Comparison of ENCODE assay signal across 15 cellular contexts in genomic region chr2:27053776-27054175, GRCh38. TPM values are rescaled to one million over a fixed set of nuclear protein-coding genes. Genes with fewer than 3 reads are reported as not detected.
DNase-seq lines count a peak whose midpoint lies in the region; TF ChIP-seq lines count a peak whose summit lies in the region.
"Had no signal": no experiment of that assay in that cellular context is flagged by ENCODE, and none has a peak within 500 bp of the region (broad histone marks: within the 10 kb centered on the region; RNA-seq: fewer than 3 reads in every experiment).

No MANE protein-coding gene starts in this region.

- H3K4me2 ChIP-seq in H9 (ENCODE audit: insufficient read depth, insufficient read length, low read length) (no peak overlapping the region), neural progenitor cell (no peak overlapping the region)

- peaks cover 4% of the 10 kb centered on the region; the same call in 1 of the 2 replicates for H3K4me1 ChIP-seq in H9 (ENCODE audit: insufficient read depth, low read length)
- H3K4me1 ChIP-seq in endodermal cell (ENCODE audit: control insufficient read depth, insufficient read depth, low read length), result peaks cover 14% of the 10 kb centered on the region
- peaks cover 5% of the 10 kb centered on the region for H3K4me1 ChIP-seq in neural progenitor cell
- H3K4me1 ChIP-seq in SJCRH30, result no peaks in the 10 kb centered on the region; the same call in 1 of the 2 replicates
- 0 out of 2 replicates have a peak, but pooled peaks cover 6% of the 10 kb centered on the region for H3K4me1 ChIP-seq in Caco-2

- no peak overlapping the region for H2BK20ac ChIP-seq in H9 (ENCODE audit: low read depth, low read length, poor library complexity, severe bottlenecking)

- no peak overlapping the region for H3K4me3 ChIP-seq in endodermal cell (ENCODE audit: low read length)
- no peak overlapping the region for H3K4me3 ChIP-seq in neural progenitor cell
- H3K4me3 ChIP-seq in SJCRH30, result no peak overlapping the region
- no peak overlapping the region for H3K4me3 ChIP-seq in Caco-2 (ENCODE audit: low read depth, low read length)
- H3K4me3 ChIP-seq: GM23248, K562 had no signal

- H4K8ac ChIP-seq in H9 (replicated peaks; ENCODE audit: insufficient read length, low read depth, low read length), result no peak overlapping the region

- H2AK5ac ChIP-seq in H9 (ENCODE audit: insufficient read length, low read length), result no peak overlapping the region

- no peak overlapping the region for H2BK120ac ChIP-seq in H9 (ENCODE audit: low read depth, low read length, poor library complexity, severe bottlenecking)

- H4K91ac ChIP-seq in H9 (ENCODE audit: insufficient read length, low read depth, low read length), result no peak overlapping the region

- TF ChIP-seq CTCF in H9 (conservative IDR thresholded peaks at IDR 0.05) (no peak), endodermal cell (conservative IDR thresholded peaks at IDR 0.05) (no peak), neural progenitor cell (IDR thresholded peaks at IDR 0.05) (no peak), Caco-2 (IDR thresholded peaks at IDR 0.05; ENCODE audit: insufficient read depth in 1 of 2, low read depth in 1 of 2, low read length in 1 of 2, severe bottlenecking in 1 of 2, unreplicated experiment in 1 of 2) (no peak)

- no peak overlapping the region for H3K23ac ChIP-seq in H9 (ENCODE audit: insufficient read length, low read depth, low read length)

- WGBS in H9 (ENCODE audit: extremely low coverage, insufficient read length, low lambda C conversion rate), result no CpG with 5 or more reads among the region's 8 CpGs
- 79 to 100% methylated on average over 2 to 8 of the region's 8 CpGs for WGBS in endodermal cell (ENCODE audit: insufficient coverage in 1 of 2, insufficient read length in 1 of 2), 2 experiments

- H3K14ac ChIP-seq in H9 (ENCODE audit: insufficient read depth, low read length), result no peak overlapping the region

- no peak overlapping the region for H3K4ac ChIP-seq in H9 (ENCODE audit: low read depth, low read length)

- DNase-seq in T-helper 2 cell treated with Interferon-gamma antibody and Interleukin-4, amounts not matched to agents 5 μg/mL and 100 μg/mL, for 36 hours (ENCODE audit: low spot score), result no peak
- no peak for DNase-seq in T-helper 2 cell
- DNase-seq in H9, result no peak
- no peak for DNase-seq in endodermal cell
- DNase-seq in neural progenitor cell (ENCODE audit: low spot score), result no peak
- no peak for DNase-seq in SJCRH30
- no peak for DNase-seq in HuH-7.5 (ENCODE audit: low spot score)
- no peak for DNase-seq in Caco-2
- DNase-seq: 8988T, GDM1, GM23248, NCI-H1436, NCI-H2029, NCI-H774 had no signal

- no peaks in the 10 kb centered on the region for H3K79me2 ChIP-seq in H9 (ENCODE audit: insufficient read depth, low read length)
- H3K79me2 ChIP-seq in neural progenitor cell (ENCODE audit: low read depth), result peaks cover 3% of the 10 kb centered on the region

- peaks cover 42% of the 10 kb centered on the region for H3K36me3 ChIP-seq in endodermal cell (ENCODE audit: control insufficient read depth, insufficient read depth, low read length)
- H3K36me3 ChIP-seq in neural progenitor cell, result no peaks in the 10 kb centered on the region
- H3K36me3 ChIP-seq in SJCRH30, result peaks cover 21% of the 10 kb centered on the region
- no peaks in the 10 kb centered on the region for H3K36me3 ChIP-seq in Caco-2 (ENCODE audit: control insufficient read depth, insufficient read depth, low read length)

- H2BK12ac ChIP-seq in H9 (ENCODE audit: insufficient read length, low read depth, low read length), result no peak overlapping the region

- no peak overlapping the region for H3K56ac ChIP-seq in H9 (ENCODE audit: insufficient read length, low read depth, low read length)

- no peaks in the 10 kb centered on the region for H3K79me1 ChIP-seq in H9 (ENCODE audit: insufficient read depth, low read depth, low read length, poor library complexity, severe bottlenecking)

- H3K23me2 ChIP-seq in H9 (ENCODE audit: insufficient read length, low read depth, low read length, poor library complexity, severe bottlenecking), result peaks cover 10% of the 10 kb centered on the region

- no peak overlapping the region for H3K27ac Mint-ChIP-seq in T-helper 2 cell treated with Interferon-gamma antibody and Interleukin-4, amounts not matched to agents 5 μg/mL and 100 μg/mL, for 36 hours
- H3K27ac Mint-ChIP-seq in H9 (no peak overlapping the region), endodermal cell (peak overlapping the region; percentile 48), neural progenitor cell (no peak overlapping the region), Caco-2 (ENCODE audit: unreplicated experiment) (no peak overlapping the region)

- H4K20me1 ChIP-seq in H9 (ENCODE audit: control insufficient read depth, insufficient read depth, insufficient read length) (no peaks in the 10 kb centered on the region), neural progenitor cell (ENCODE audit: low read depth) (no peaks in the 10 kb centered on the region)

- peaks cover 27% of the 10 kb centered on the region for H3F3A ChIP-seq in neural progenitor cell (ENCODE audit: low read depth)

- no TSS peak for BruUV-seq in Caco-2 (replicated peaks; lab: Mats Ljungman, UMichigan)

- H3K4me1 Mint-ChIP-seq in T-helper 2 cell treated with Interferon-gamma antibody and Interleukin-4, amounts not matched to agents 5 μg/mL and 100 μg/mL, for 36 hours (ENCODE audit: low read depth), result peaks cover 26% of the 10 kb centered on the region
- H3K4me1 Mint-ChIP-seq in H9 (peaks cover 10 to 14% of the 10 kb centered on the region in 2 experiments), endodermal cell (peaks cover 24% of the 10 kb centered on the region), neural progenitor cell (peaks cover 28% of the 10 kb centered on the region), Caco-2 (ENCODE audit: low read depth, unreplicated experiment) (peaks cover 31% of the 10 kb centered on the region)

- H3K18ac ChIP-seq in H9 (ENCODE audit: insufficient read length, low read depth, low read length), result no peak overlapping the region

- POLR2A ChIA-PET in Caco-2 (lab: Charles Lee), result no interaction called here

- peaks cover 7% of the 10 kb centered on the region for H3K27me3 Mint-ChIP-seq in T-helper 2 cell treated with Interferon-gamma antibody and Interleukin-4, amounts not matched to agents 5 μg/mL and 100 μg/mL, for 36 hours (ENCODE audit: low read depth)
- H3K27me3 Mint-ChIP-seq in H9 (ENCODE audit: low read depth) (peaks cover 6% of the 10 kb centered on the region), endodermal cell (ENCODE audit: insufficient read depth) (no peaks in the 10 kb centered on the region), neural progenitor cell (ENCODE audit: insufficient read depth, low read depth) (peaks cover 20% of the 10 kb centered on the region), Caco-2 (ENCODE audit: insufficient read depth, unreplicated experiment) (peaks cover 10% of the 10 kb centered on the region)

- H3T11ph ChIP-seq in H9 (ENCODE audit: low read length), result no peak overlapping the region

- H3K9me3 ChIP-seq in H9 (ENCODE audit: control insufficient read depth, low read depth, low read length) (no peaks in the 10 kb centered on the region), endodermal cell (ENCODE audit: control insufficient read depth, low read length) (no peaks in the 10 kb centered on the region), neural progenitor cell (ENCODE audit: low read depth) (no peaks in the 10 kb centered on the region), SJCRH30 (replicated peaks) (no peaks in the 10 kb centered on the region), Caco-2 (no peaks in the 10 kb centered on the region)

- H3K27ac ChIP-seq in H9 (ENCODE audit: insufficient read length, low read depth, low read length) (no peak overlapping the region), endodermal cell (ENCODE audit: low read depth, low read length) (no peak overlapping the region), neural progenitor cell (no peak overlapping the region), SJCRH30 (no peak overlapping the region)
- H3K27ac ChIP-seq: GM23248 had no signal

- intact Hi-C loops in Caco-2 (cut with micrococcal nuclease; ENCODE audit: unreplicated experiment), result no loop called here

- H3K9me3 Mint-ChIP-seq in T-helper 2 cell treated with Interferon-gamma antibody and Interleukin-4, amounts not matched to agents 5 μg/mL and 100 μg/mL, for 36 hours, result no peaks in the 10 kb centered on the region
- H3K9me3 Mint-ChIP-seq in H9, result peaks cover 6 to 7% of the 10 kb centered on the region in 2 experiments; a peak in 4 of 5 replicates
- peaks cover 2% of the 10 kb centered on the region for H3K9me3 Mint-ChIP-seq in endodermal cell
- peaks cover 19% of the 10 kb centered on the region for H3K9me3 Mint-ChIP-seq in neural progenitor cell
- H3K9me3 Mint-ChIP-seq in Caco-2 (ENCODE audit: unreplicated experiment), result peaks cover 9% of the 10 kb centered on the region

- peaks cover 29% of the 10 kb centered on the region for H3K36me3 Mint-ChIP-seq in T-helper 2 cell treated with Interferon-gamma antibody and Interleukin-4, amounts not matched to agents 5 μg/mL and 100 μg/mL, for 36 hours (ENCODE audit: low read depth)
- H3K36me3 Mint-ChIP-seq in H9 (ENCODE audit: insufficient read depth in 1 of 3, low read depth in 3 of 3) (peaks cover 23 to 50% (median 35%) of the 10 kb centered on the region in 3 experiments), endodermal cell (ENCODE audit: low read depth) (peaks cover 42% of the 10 kb centered on the region), neural progenitor cell (peaks cover 40% of the 10 kb centered on the region), Caco-2 (ENCODE audit: insufficient read depth, unreplicated experiment) (peaks cover 51% of the 10 kb centered on the region)

- H2AFZ ChIP-seq in H9 (ENCODE audit: low read length) (no peak overlapping the region), neural progenitor cell (replicated peaks) (no peak overlapping the region)
- H2AFZ ChIP-seq: GM23248 had no signal

- no peak overlapping the region for H2BK5ac ChIP-seq in H9 (ENCODE audit: insufficient read length, low read length)

- CTCF ChIA-PET in Caco-2 (lab: Charles Lee), result no interaction called here

- peak overlapping the region; percentile 1 for H3K4me3 Mint-ChIP-seq in T-helper 2 cell treated with Interferon-gamma antibody and Interleukin-4, amounts not matched to agents 5 μg/mL and 100 μg/mL, for 36 hours
- H3K4me3 Mint-ChIP-seq in H9, result peak overlapping the region; percentile 12 to 94; a peak in 2 of 5 replicates
- no peak overlapping the region for H3K4me3 Mint-ChIP-seq in endodermal cell
- peak overlapping the region; percentile 92 for H3K4me3 Mint-ChIP-seq in neural progenitor cell
- H3K4me3 Mint-ChIP-seq in Caco-2 (ENCODE audit: unreplicated experiment), result no peak overlapping the region

- no peak overlapping the region for H2BK15ac ChIP-seq in H9 (ENCODE audit: low read depth, low read length)

- H4K5ac ChIP-seq in H9 (ENCODE audit: insufficient read length, low read depth, low read length), result no peak overlapping the region

- H3K9ac ChIP-seq in H9 (ENCODE audit: extremely low read depth, insufficient read length, low read length) (no peak overlapping the region), endodermal cell (ENCODE audit: extremely low read depth, low read length, poor library complexity, severe bottlenecking) (no peak overlapping the region), neural progenitor cell (no peak overlapping the region)
- H3K9ac ChIP-seq: GM23248 had no signal

- H3K27me3 ChIP-seq in H9 (ENCODE audit: insufficient read depth, low read length) (no peaks in the 10 kb centered on the region), endodermal cell (ENCODE audit: control insufficient read depth, insufficient read depth, low read length, poor library complexity, severe bottlenecking) (no peaks in the 10 kb centered on the region), neural progenitor cell (no peaks in the 10 kb centered on the region), SJCRH30 (no peaks in the 10 kb centered on the region), Caco-2 (replicated peaks; ENCODE audit: control insufficient read depth, insufficient read depth, low read length) (no peaks in the 10 kb centered on the region)

RNA-seq across cellular contexts. Expression of gene AGBL5, which starts 2.3 kb away (rescaled TPM):
- total RNA-seq in H9 (2021), result 55.4 and 58.3 TPM in 2 replicates
- total RNA-seq in endodermal cell, result 10 to 100 TPM; 56.9 to 76.1 TPM
- polyA plus RNA-seq in endodermal cell (2013, experiment 1 of 2), result 72.2 TPM
- polyA plus RNA-seq in endodermal cell (2013, experiment 2 of 2), result 70.4 TPM
- total RNA-seq in neural progenitor cell (ENCODE audit: low replicate concordance), result 68.3 and 84.7 TPM in 2 replicates
- total RNA-seq in SJCRH30 (2014; rRNA removed; shearing (Covaris generic)), result 71.4 and 72.4 TPM in 2 replicates
- 31.4 and 34.1 TPM in 2 replicates for total RNA-seq in Caco-2 (2022)

RNA-seq across cellular contexts. Expression of gene OST4, which starts 17.7 kb away (rescaled TPM):
- total RNA-seq in H9 (2021) (214 and 215 TPM in 2 replicates), endodermal cell (100 to 1,000 TPM; 290 to 311 TPM), neural progenitor cell (ENCODE audit: low replicate concordance) (84.6 and 256 TPM in 2 replicates), Caco-2 (2022) (237 and 249 TPM in 2 replicates)
- 206 TPM for polyA plus RNA-seq in endodermal cell (2013, experiment 1 of 2)
- polyA plus RNA-seq in endodermal cell (2013, experiment 2 of 2), result 204 TPM
- total RNA-seq in SJCRH30 (2014; rRNA removed; shearing (Covaris generic)), result 349 and 357 TPM in 2 replicates

RNA-seq across cellular contexts. Expression of gene TMEM214, which starts 21.0 kb away (rescaled TPM):
- total RNA-seq in H9 (2021) (53.9 and 55.3 TPM in 2 replicates), endodermal cell (10 to 100 TPM; 52.7 to 63.7 TPM), neural progenitor cell (ENCODE audit: low replicate concordance) (18.1 and 26.1 TPM in 2 replicates), Caco-2 (2022) (85.0 and 85.4 TPM in 2 replicates)
- 41.2 TPM for polyA plus RNA-seq in endodermal cell (2013, experiment 1 of 2)
- polyA plus RNA-seq in endodermal cell (2013, experiment 2 of 2), result 39.0 TPM
- total RNA-seq in SJCRH30 (2014; rRNA removed; shearing (Covaris generic)), result 38.0 and 45.2 TPM in 2 replicates

RNA-seq across cellular contexts. Expression of gene EMILIN1, which starts 24.6 kb away (rescaled TPM):
- 1.2 and 1.8 TPM in 2 replicates for total RNA-seq in H9 (2021)
- 1 to 10 TPM; 1.9 to 2.1 TPM for total RNA-seq in endodermal cell
- 11.8 TPM for polyA plus RNA-seq in endodermal cell (2013, experiment 1 of 2)
- 15.3 TPM for polyA plus RNA-seq in endodermal cell (2013, experiment 2 of 2)
- 0.15 and 5.1 TPM in 2 replicates for total RNA-seq in neural progenitor cell (ENCODE audit: low replicate concordance)
- total RNA-seq in SJCRH30 (2014; rRNA removed; shearing (Covaris generic)), result 80.5 and 87.7 TPM in 2 replicates
- total RNA-seq in Caco-2 (2022), result 0.30 and 0.43 TPM in 2 replicates

RNA-seq across cellular contexts. Expression of gene KHK, which starts 32.8 kb away (rescaled TPM):
- total RNA-seq in H9 (2021) (12.1 and 12.2 TPM in 2 replicates), endodermal cell (1 to 10 TPM; 3.3 to 3.9 TPM), neural progenitor cell (ENCODE audit: low replicate concordance) (3.3 and 5.0 TPM in 2 replicates), Caco-2 (2022) (7.9 and 9.3 TPM in 2 replicates)
- 2.9 TPM for polyA plus RNA-seq in endodermal cell (2013, experiment 1 of 2)
- polyA plus RNA-seq in endodermal cell (2013, experiment 2 of 2), result 2.6 TPM
- 0.30 and 0.63 TPM in 2 replicates for total RNA-seq in SJCRH30 (2014; rRNA removed; shearing (Covaris generic))
- total RNA-seq: GM23248 had no signal

Comparison
In these comparisons a context has a peak if more than half of its experiments do, and no peak if none do; other contexts are left out.
1. H3K4me3 Mint-ChIP-seq: peak in T-helper 2 cell treated with Interferon-gamma antibody and Interleukin-4, amounts not matched to agents 5 μg/mL and 100 μg/mL, for 36 hours (single experiment), H9 (2 of 2) and neural progenitor cell (single experiment); none in endodermal cell (single experiment) and Caco-2 (single experiment).